In the genomic region with DNA sequence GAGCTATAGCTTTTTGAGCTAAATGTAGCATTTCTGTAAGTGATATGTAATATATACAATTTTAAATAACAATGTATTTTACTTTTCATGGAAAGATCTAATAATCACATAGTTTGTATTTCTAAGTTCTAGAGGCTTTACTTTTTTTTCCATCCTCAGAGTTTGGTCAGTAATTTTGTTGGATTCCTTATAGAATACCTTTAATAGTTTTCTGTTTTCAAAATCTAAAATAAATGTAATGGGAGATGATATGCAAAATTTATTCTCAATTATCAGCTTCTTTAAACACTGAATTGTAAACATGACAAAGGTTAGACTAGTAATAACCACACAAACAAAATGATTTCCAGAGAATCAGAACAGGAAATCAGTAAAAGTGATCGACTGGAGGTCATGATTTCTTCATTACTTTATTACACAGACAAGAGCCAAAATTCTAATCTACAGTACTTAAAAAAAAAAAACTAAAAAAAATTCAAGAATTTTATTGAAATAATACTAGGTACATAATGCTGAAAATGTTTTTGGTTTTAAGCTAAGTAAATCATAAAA, we compare ENCODE assay signal across 14 cellular contexts. TPM values are rescaled to one million over a fixed set of nuclear protein-coding genes. Genes with fewer than 3 reads are reported as not detected.
DNase-seq lines count a peak whose midpoint lies in the region; ATAC-seq and TF ChIP-seq lines count a peak whose summit lies in the region.
"Had no signal": no experiment of that assay in that cellular context is flagged by ENCODE, and none has a peak within 500 bp of the region (broad histone marks: within the 10 kb centered on the region; RNA-seq: fewer than 3 reads in every experiment).

No MANE protein-coding gene starts in this region.

- peaks cover 3% of the 10 kb centered on the region for H3K9me3 Mint-ChIP-seq in activated naive CD4-positive, alpha-beta T cell treated with anti-CD3 and anti-CD28 coated beads for 36 hours
- H3K9me3 Mint-ChIP-seq in stimulated activated naive CD8-positive, alpha-beta T cell treated with anti-CD3 and anti-CD28 coated beads, Interleukin-15, amount 100 ng/mL, for 72 hours: peaks cover 8 to 15% of the 10 kb centered on the region in 2 donors

- intact Hi-C loops in activated naive CD4-positive, alpha-beta T cell treated with anti-CD3 and anti-CD28 coated beads for 36 hours (cut with micrococcal nuclease): loop anchor here (1.0 to 5.0 kb wide), 5 partner anchors 247 to 660 kb away; a partner anchor contains a TSS
- intact Hi-C loops in uterus (cut with DNase I; ENCODE audit: low total_unique reads): no loop called here

- H3K4me3 Mint-ChIP-seq in activated naive CD4-positive, alpha-beta T cell treated with anti-CD3 and anti-CD28 coated beads for 36 hours: peak overlapping the region; percentile 39
- H3K4me3 Mint-ChIP-seq in T-helper 17 cell: no peak overlapping the region
- peak overlapping the region; percentile 52 to 56 for H3K4me3 Mint-ChIP-seq in stimulated activated naive CD8-positive, alpha-beta T cell treated with anti-CD3 and anti-CD28 coated beads, Interleukin-15, amount 100 ng/mL, for 72 hours
- H3K4me3 Mint-ChIP-seq: neural crest cell had no signal

- DNase-seq in activated naive CD4-positive, alpha-beta T cell treated with anti-CD3 and anti-CD28 coated beads for 36 hours: no peak
- DNase-seq in activated naive CD4-positive, alpha-beta T cell (lab: John Stamatoyannopoulos, UW): no peak
- DNase-seq in T-helper 17 cell (no peak), uterus (no peak), UCSD-AML1 (lab: John Stamatoyannopoulos, UW; ENCODE audit: unreplicated experiment) (no peak)
- DNase-seq in effector memory CD4-positive, alpha-beta T cell: no peak
- DNase-seq in stimulated activated naive CD8-positive, alpha-beta T cell treated with anti-CD3 and anti-CD28 coated beads, Interleukin-15, amount 100 ng/mL, for 72 hours: no peak
- no peak for DNase-seq in NK-92 treated with Interleukin-12 subunit alpha and Interleukin-12 subunit beta, amount 100 ng/mL, for 24 hours (lab: John Stamatoyannopoulos, UW)
- DNase-seq: NCI-H2081, NCI-H82 had no signal

- TF ChIP-seq POLR2A in uterus (IDR thresholded peaks at IDR 0.05): no peak

- H3K9me3 ChIP-seq in T-helper 17 cell (ENCODE audit: control insufficient read depth, low read length, poor library complexity, severe bottlenecking) (no peaks in the 10 kb centered on the region), uterus (no peaks in the 10 kb centered on the region)
- no peaks in the 10 kb centered on the region for H3K9me3 ChIP-seq in effector memory CD4-positive, alpha-beta T cell (ENCODE audit: control insufficient read depth, low read length)

- H3K36me3 Mint-ChIP-seq in activated naive CD4-positive, alpha-beta T cell treated with anti-CD3 and anti-CD28 coated beads for 36 hours (ENCODE audit: low read depth): peaks cover 52% of the 10 kb centered on the region
- peaks cover 2% of the 10 kb centered on the region for H3K36me3 Mint-ChIP-seq in T-helper 17 cell (ENCODE audit: low read depth)

- no peaks in the 10 kb centered on the region for H3K36me3 ChIP-seq in effector memory CD4-positive, alpha-beta T cell (ENCODE audit: control insufficient read depth, insufficient read depth, low read length)
- no peaks in the 10 kb centered on the region for H3K36me3 ChIP-seq in uterus

- no peaks in the 10 kb centered on the region for H3K27me3 ChIP-seq in effector memory CD4-positive, alpha-beta T cell (replicated peaks; ENCODE audit: control insufficient read depth, insufficient read depth, low read length, poor library complexity, severe bottlenecking)
- H3K27me3 ChIP-seq in uterus: no peaks in the 10 kb centered on the region

- peak overlapping the region; percentile 57 for H3K27ac ChIP-seq in effector memory CD4-positive, alpha-beta T cell (ENCODE audit: insufficient read depth, low read length, poor library complexity, severe bottlenecking)
- H3K27ac ChIP-seq in uterus: no peak overlapping the region

- H3K4me3 ChIP-seq in effector memory CD4-positive, alpha-beta T cell (ENCODE audit: insufficient read depth, low read depth, low read length, poor library complexity, severe bottlenecking): no peak overlapping the region
- no peak overlapping the region for H3K4me3 ChIP-seq in uterus
- H3K4me3 ChIP-seq: lung had no signal

- TF ChIP-seq CTCF in uterus (IDR thresholded peaks at IDR 0.05): no peak

- H3K4me1 ChIP-seq in effector memory CD4-positive, alpha-beta T cell (ENCODE audit: control insufficient read depth, insufficient read depth, low read length, poor library complexity, severe bottlenecking): peaks cover 16% of the 10 kb centered on the region
- H3K4me1 ChIP-seq in uterus: no peaks in the 10 kb centered on the region

- H3K27ac Mint-ChIP-seq in activated naive CD4-positive, alpha-beta T cell treated with anti-CD3 and anti-CD28 coated beads for 36 hours: peak overlapping the region; percentile 88
- H3K27ac Mint-ChIP-seq in T-helper 17 cell: peak overlapping the region; percentile 82
- H3K27ac Mint-ChIP-seq in stimulated activated naive CD8-positive, alpha-beta T cell treated with anti-CD3 and anti-CD28 coated beads, Interleukin-15, amount 100 ng/mL, for 72 hours: peak overlapping the region; percentile 91 to 98

- peaks cover 83% of the 10 kb centered on the region for H3K4me1 Mint-ChIP-seq in activated naive CD4-positive, alpha-beta T cell treated with anti-CD3 and anti-CD28 coated beads for 36 hours (ENCODE audit: low read depth)
- peaks cover 22% of the 10 kb centered on the region for H3K4me1 Mint-ChIP-seq in T-helper 17 cell
- peaks cover 64% of the 10 kb centered on the region for H3K4me1 Mint-ChIP-seq in stimulated activated naive CD8-positive, alpha-beta T cell treated with anti-CD3 and anti-CD28 coated beads, Interleukin-15, amount 100 ng/mL, for 72 hours
- H3K4me1 Mint-ChIP-seq: neural crest cell had no signal

- ATAC-seq in T-helper 17 cell: no peak
- ATAC-seq in stimulated activated naive CD8-positive, alpha-beta T cell treated with anti-CD3 and anti-CD28 coated beads, Interleukin-15, amount 100 ng/mL, for 72 hours: no peak
- ATAC-seq: Right ventricle myocardium inferior had no signal

- CTCF ChIA-PET in activated naive CD4-positive, alpha-beta T cell treated with anti-CD3 and anti-CD28 coated beads for 36 hours (lab: Charles Lee): interaction anchor here (0.7 to 2.8 kb wide), 13 partner anchors 14 to 227 kb away, joined by 3 to 20 read pairs (median 4); a partner anchor contains a TSS

- no peaks in the 10 kb centered on the region for H3K27me3 Mint-ChIP-seq in activated naive CD4-positive, alpha-beta T cell treated with anti-CD3 and anti-CD28 coated beads for 36 hours (ENCODE audit: low read depth)
- H3K27me3 Mint-ChIP-seq in T-helper 17 cell: no peaks in the 10 kb centered on the region
- no peaks in the 10 kb centered on the region for H3K27me3 Mint-ChIP-seq in stimulated activated naive CD8-positive, alpha-beta T cell treated with anti-CD3 and anti-CD28 coated beads, Interleukin-15, amount 100 ng/mL, for 72 hours

RNA-seq across cellular contexts. Expression of a gene that starts 50.7 kb away (rescaled TPM):
- total RNA-seq in activated naive CD4-positive, alpha-beta T cell treated with anti-CD3 and anti-CD28 coated beads for 36 hours: 10 to 100 TPM; 42.8 to 44.2 TPM
- total RNA-seq in T-helper 17 cell: 10 to 100 TPM; 10.2 to 18.8 TPM
- 1 to 10 TPM in 1 of 4 donors, under 1 TPM in 2, not detected in 1; 0.26 to 2.4 (median 0.95) TPM for total RNA-seq in uterus
- total RNA-seq: MCF 10A had no signal
